In genomic region chr9:89450213-89450612, GRCh38 we compare ENCODE assay signal across 1 cellular context.
TF ChIP-seq lines count a peak whose summit lies in the region.

No MANE protein-coding gene starts in this region.

TF ChIP-seq in GM23338, 12 proteins besides CTCF, POLR2A, EP300 and RAD21:
- TF ChIP-seq ZNF331 (CRISPR knock-in tag; IDR thresholded peaks at IDR 0.05; ENCODE audit: low read depth) = no peak
- TF ChIP-seq STAT1 (IDR thresholded peaks at IDR 0.05; ENCODE audit: unreplicated experiment) = no peak
- no peak for TF ChIP-seq EZH2 (IDR thresholded peaks at IDR 0.05; ENCODE audit: low read depth, unreplicated experiment)
- no peak for TF ChIP-seq REST (IDR thresholded peaks at IDR 0.05; ENCODE audit: unreplicated experiment)
- TF ChIP-seq ZNF462 (CRISPR knock-in tag; IDR thresholded peaks at IDR 0.05) = no peak
- TF ChIP-seq ETS1 (IDR thresholded peaks at IDR 0.05) = no peak
- TF ChIP-seq JUNB (IDR thresholded peaks at IDR 0.05; ENCODE audit: unreplicated experiment) = no peak
- no peak for TF ChIP-seq EZH2phosphoT487 (IDR thresholded peaks at IDR 0.05; ENCODE audit: unreplicated experiment)
- no peak for TF ChIP-seq NANOG (IDR thresholded peaks at IDR 0.05; ENCODE audit: borderline replicate concordance)
- no peak for TF ChIP-seq CREB1 (CRISPR knock-in tag; IDR thresholded peaks at IDR 0.05; ENCODE audit: low read depth)
- no peak for TF ChIP-seq POLR2AphosphoS5 (IDR thresholded peaks at IDR 0.05; ENCODE audit: low read depth)
